18 cellular contexts compared by ENCODE assay signal in genomic region chr3:150023239-150023636, GRCh38.
"Had no signal": no experiment of that assay in that cellular context is flagged by ENCODE, and none has a peak within 500 bp of the region (broad histone marks: within the 10 kb centered on the region; RNA-seq: fewer than 3 reads in every experiment).

No MANE protein-coding gene starts in this region.

- ATAC-seq: activated T-cell treated with anti-CD3 and anti-CD28 coated beads, Interleukin-2, amount 50 U/mL, for 72 hours; naive thymus-derived CD4-positive, alpha-beta T cell; sciatic nerve; T-helper 17 cell had no signal

- H3K27ac ChIP-seq: esophagus squamous epithelium, left ventricle myocardium inferior, parathyroid adenoma, thoracic aorta, VCaP had no signal

- H3K36me3 Mint-ChIP-seq: activated naive CD4-positive, alpha-beta T cell treated with anti-CD3 and anti-CD28 coated beads, Interleukin-2, amount 50 U/mL, for 24 hours; immature natural killer cell had no signal

- H3K36me3 ChIP-seq: esophagus squamous epithelium, left ventricle myocardium inferior, thoracic aorta had no signal

- H3K27ac Mint-ChIP-seq: activated naive CD4-positive, alpha-beta T cell treated with anti-CD3 and anti-CD28 coated beads, Interleukin-2, amount 50 U/mL, for 24 hours; activated T-cell treated with anti-CD3 and anti-CD28 coated beads, Interleukin-2, amount 50 U/mL, for 72 hours; immature natural killer cell; naive thymus-derived CD4-positive, alpha-beta T cell; stimulated activated memory B cell treated with anti-CD40 and anti-IgM and Interleukin-4, amounts not matched to agents 10 μg/mL and 1 μg/mL and 100 μg/mL, for 72 hours; T-helper 17 cell had no signal

- H3K27me3 ChIP-seq: esophagus squamous epithelium had no signal

- DNase-seq: activated CD4-positive, alpha-beta T cell treated with anti-CD3 and anti-CD28 coated beads for 1 hour; activated effector memory CD4-positive, alpha-beta T cell treated with anti-CD3 and anti-CD28 coated beads, Interleukin-2, amount 50 U/mL, for 16 hours; activated T-cell treated with anti-CD3 and anti-CD28 coated beads, Interleukin-2, amount 50 U/mL, for 72 hours; dermis blood vessel endothelial cell; effector memory CD4-positive, alpha-beta T cell; esophagus squamous epithelium; immature natural killer cell; kidney glomerular epithelial cell; left ventricle myocardium inferior; naive thymus-derived CD4-positive, alpha-beta T cell; stimulated activated CD4-positive, alpha-beta T cell treated with anti-CD3 and anti-CD28 coated beads, Interleukin-4, amount 100 ng/mL, for 4 hours; T-helper 17 cell had no signal

- H3K4me3 ChIP-seq: esophagus squamous epithelium, left ventricle myocardium inferior, thoracic aorta had no signal

- H3K9me3 ChIP-seq: thoracic aorta had no signal

- H3K9ac ChIP-seq: parathyroid adenoma had no signal

- H3K4me1 ChIP-seq: esophagus squamous epithelium, left ventricle myocardium inferior had no signal

- H3K4me3 Mint-ChIP-seq: activated naive CD4-positive, alpha-beta T cell treated with anti-CD3 and anti-CD28 coated beads, Interleukin-2, amount 50 U/mL, for 24 hours; activated T-cell treated with anti-CD3 and anti-CD28 coated beads, Interleukin-2, amount 50 U/mL, for 72 hours; immature natural killer cell; naive thymus-derived CD4-positive, alpha-beta T cell; stimulated activated memory B cell treated with anti-CD40 and anti-IgM and Interleukin-4, amounts not matched to agents 10 μg/mL and 1 μg/mL and 100 μg/mL, for 72 hours; T-helper 17 cell had no signal

- H3K4me1 Mint-ChIP-seq: activated naive CD4-positive, alpha-beta T cell treated with anti-CD3 and anti-CD28 coated beads, Interleukin-2, amount 50 U/mL, for 24 hours; immature natural killer cell; naive thymus-derived CD4-positive, alpha-beta T cell; T-helper 17 cell had no signal
